16 cellular contexts compared by ENCODE assay signal in genomic region chr1:36781098-36781497, GRCh38.
"Had no signal": no experiment of that assay in that cellular context is flagged by ENCODE, and none has a peak within 500 bp of the region (broad histone marks: within the 10 kb centered on the region; RNA-seq: fewer than 3 reads in every experiment).

No MANE protein-coding gene starts in this region.

- H3K9me3 ChIP-seq: ascending aorta, gastrocnemius medialis, sigmoid colon, transverse colon had no signal

- H3K27ac ChIP-seq: ascending aorta, epithelial cell of prostate, gastrocnemius medialis, sigmoid colon, transverse colon, WERI-Rb-1 had no signal

- H3K4me3 ChIP-seq: ascending aorta, gastrocnemius medialis, sigmoid colon, transverse colon had no signal

- DNase-seq: activated CD4-positive, alpha-beta T cell treated with anti-CD3 and anti-CD28 coated beads for 36 hours; activated CD8-positive, alpha-beta memory T cell treated with anti-CD3 and anti-CD28 coated beads, Interleukin-2, amount 50 U/mL, for 4 hours; activated CD8-positive, alpha-beta T cell treated with anti-CD3 and anti-CD28 coated beads for 36 hours; activated T-cell treated with anti-CD3 and anti-CD28 coated beads, Interleukin-2, amount 50 U/mL, for 72 hours; effector memory CD4-positive, alpha-beta T cell; gastrocnemius medialis; left ventricle myocardium superior; mesenchymal stem cell; sigmoid colon; stimulated activated naive CD4-positive, alpha-beta T cell; substantia nigra; T1000; transverse colon; WERI-Rb-1 had no signal

- H3K36me3 ChIP-seq: ascending aorta, gastrocnemius medialis, sigmoid colon, transverse colon, WERI-Rb-1 had no signal

- H3K4me1 ChIP-seq: ascending aorta, gastrocnemius medialis, sigmoid colon, transverse colon had no signal
